ENCODE assay signal across 1 cellular context in the genomic region with DNA sequence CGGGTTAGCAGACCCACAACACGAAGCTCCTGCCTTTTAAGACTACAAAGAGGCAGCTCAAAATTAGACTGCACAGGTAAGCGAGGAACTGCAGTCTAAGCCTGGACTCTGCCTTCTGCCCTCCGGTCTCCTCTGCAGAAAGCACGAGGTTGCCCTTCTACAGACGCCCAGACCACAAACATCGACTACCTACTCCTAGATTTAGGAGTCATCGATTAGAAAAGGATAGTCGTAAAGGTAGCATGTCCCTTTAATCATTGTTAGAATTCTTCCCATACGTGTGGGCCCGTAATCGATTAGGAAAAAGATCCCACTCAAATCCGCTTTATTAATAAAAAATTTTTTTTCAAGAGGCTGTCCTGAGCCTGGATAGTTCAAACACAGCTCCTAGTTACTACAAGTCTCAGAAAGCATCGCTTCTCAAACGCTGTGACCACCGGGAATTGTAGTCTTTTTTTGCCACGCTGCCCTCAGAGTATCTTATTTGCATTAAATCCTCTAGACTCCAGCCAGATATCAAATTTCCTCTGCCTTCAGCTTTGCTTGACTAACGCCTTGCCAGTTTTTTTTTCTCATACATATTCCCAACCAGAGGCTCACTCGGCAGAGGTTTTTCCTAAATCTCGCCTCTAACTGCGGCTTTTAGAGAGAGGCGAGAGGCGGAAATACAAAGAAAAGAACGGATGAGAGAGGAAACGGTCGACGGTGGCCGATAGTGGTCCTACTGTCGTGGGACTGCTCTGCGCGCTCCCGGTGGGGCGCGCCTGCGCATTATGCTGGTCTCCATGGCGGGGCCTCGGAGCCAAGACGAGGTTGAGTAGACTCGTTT.
A peak's percentile ranks its signal among the peaks of the same experiment; 100 is the strongest.
TF ChIP-seq lines count a peak whose summit lies in the region.

A gene with protein sequence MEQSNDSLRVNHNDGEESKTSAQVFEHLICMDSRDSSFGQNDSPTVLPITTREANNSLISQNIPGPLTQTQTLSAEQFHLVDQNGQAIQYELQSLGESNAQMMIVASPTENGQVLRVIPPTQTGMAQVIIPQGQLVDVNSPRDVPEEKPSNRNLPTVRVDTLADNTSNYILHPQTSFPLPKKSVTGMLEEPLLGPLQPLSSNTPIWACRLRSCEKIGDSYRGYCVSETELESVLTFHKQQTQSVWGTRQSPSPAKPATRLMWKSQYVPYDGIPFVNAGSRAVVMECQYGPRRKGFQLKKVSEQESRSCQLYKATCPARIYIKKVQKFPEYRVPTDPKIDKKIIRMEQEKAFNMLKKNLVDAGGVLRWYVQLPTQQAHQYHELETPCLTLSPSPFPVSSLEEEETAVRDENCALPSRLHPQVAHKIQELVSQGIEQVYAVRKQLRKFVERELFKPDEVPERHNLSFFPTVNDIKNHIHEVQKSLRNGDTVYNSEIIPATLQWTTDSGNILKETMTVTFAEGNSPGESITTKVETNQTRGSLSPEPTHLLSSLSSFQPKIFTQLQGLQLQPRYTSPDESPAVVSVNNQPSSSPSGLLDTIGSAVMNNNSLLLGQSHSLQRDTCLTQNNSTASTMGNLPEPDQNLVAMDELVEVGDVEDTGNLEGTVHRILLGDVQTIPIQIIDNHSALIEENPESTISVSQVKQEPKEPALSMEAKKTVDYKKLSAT (plus strand): TSS at position 763 of the 829 bp plus-strand sequence. CDS start 29,628 bp downstream, outside the sequence.
A gene (minus strand): TSS at position 161 of the 829 bp plus-strand sequence. CDS start 197 bp downstream, outside the sequence.

TF ChIP-seq in K562, 482 proteins besides CTCF, POLR2A, EP300 and RAD21 (continued from another document and continues in another):
- TF ChIP-seq, protein P1, sequence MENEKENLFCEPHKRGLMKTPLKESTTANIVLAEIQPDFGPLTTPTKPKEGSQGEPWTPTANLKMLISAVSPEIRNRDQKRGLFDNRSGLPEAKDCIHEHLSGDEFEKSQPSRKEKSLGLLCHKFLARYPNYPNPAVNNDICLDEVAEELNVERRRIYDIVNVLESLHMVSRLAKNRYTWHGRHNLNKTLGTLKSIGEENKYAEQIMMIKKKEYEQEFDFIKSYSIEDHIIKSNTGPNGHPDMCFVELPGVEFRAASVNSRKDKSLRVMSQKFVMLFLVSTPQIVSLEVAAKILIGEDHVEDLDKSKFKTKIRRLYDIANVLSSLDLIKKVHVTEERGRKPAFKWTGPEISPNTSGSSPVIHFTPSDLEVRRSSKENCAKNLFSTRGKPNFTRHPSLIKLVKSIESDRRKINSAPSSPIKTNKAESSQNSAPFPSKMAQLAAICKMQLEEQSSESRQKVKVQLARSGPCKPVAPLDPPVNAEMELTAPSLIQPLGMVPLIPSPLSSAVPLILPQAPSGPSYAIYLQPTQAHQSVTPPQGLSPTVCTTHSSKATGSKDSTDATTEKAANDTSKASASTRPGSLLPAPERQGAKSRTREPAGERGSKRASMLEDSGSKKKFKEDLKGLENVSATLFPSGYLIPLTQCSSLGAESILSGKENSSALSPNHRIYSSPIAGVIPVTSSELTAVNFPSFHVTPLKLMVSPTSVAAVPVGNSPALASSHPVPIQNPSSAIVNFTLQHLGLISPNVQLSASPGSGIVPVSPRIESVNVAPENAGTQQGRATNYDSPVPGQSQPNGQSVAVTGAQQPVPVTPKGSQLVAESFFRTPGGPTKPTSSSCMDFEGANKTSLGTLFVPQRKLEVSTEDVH (IDR thresholded peaks at IDR 0.05; ENCODE audit: low read depth, partially characterized antibody) = peak; percentile 30
- no peak for TF ChIP-seq SOX6 (IDR thresholded peaks at IDR 0.05)
- TF ChIP-seq TAF15 (IDR thresholded peaks at IDR 0.05; ENCODE audit: low read depth, low read length) = no peak
- TF ChIP-seq, protein P2, sequence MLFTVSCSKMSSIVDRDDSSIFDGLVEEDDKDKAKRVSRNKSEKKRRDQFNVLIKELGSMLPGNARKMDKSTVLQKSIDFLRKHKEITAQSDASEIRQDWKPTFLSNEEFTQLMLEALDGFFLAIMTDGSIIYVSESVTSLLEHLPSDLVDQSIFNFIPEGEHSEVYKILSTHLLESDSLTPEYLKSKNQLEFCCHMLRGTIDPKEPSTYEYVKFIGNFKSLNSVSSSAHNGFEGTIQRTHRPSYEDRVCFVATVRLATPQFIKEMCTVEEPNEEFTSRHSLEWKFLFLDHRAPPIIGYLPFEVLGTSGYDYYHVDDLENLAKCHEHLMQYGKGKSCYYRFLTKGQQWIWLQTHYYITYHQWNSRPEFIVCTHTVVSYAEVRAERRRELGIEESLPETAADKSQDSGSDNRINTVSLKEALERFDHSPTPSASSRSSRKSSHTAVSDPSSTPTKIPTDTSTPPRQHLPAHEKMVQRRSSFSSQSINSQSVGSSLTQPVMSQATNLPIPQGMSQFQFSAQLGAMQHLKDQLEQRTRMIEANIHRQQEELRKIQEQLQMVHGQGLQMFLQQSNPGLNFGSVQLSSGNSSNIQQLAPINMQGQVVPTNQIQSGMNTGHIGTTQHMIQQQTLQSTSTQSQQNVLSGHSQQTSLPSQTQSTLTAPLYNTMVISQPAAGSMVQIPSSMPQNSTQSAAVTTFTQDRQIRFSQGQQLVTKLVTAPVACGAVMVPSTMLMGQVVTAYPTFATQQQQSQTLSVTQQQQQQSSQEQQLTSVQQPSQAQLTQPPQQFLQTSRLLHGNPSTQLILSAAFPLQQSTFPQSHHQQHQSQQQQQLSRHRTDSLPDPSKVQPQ (CRISPR knock-in tag; IDR thresholded peaks at IDR 0.05; ENCODE audit: borderline replicate concordance) = no peak
- no peak for TF ChIP-seq COPS2 (conservative IDR thresholded peaks at IDR 0.05)
- TF ChIP-seq ZNF184 (CRISPR knock-in tag; IDR thresholded peaks at IDR 0.05) = no peak
- TF ChIP-seq POLR2AphosphoS2 (IDR thresholded peaks at IDR 0.05; ENCODE audit: low read length) = no peak
- no peak for TF ChIP-seq ZNF583 (CRISPR knock-in tag; IDR thresholded peaks at IDR 0.05)
- no peak for TF ChIP-seq ZNF124 (CRISPR knock-in tag; IDR thresholded peaks at IDR 0.05)
- TF ChIP-seq GTF2A2 (tag; IDR thresholded peaks at IDR 0.05) = no peak
- no peak for TF ChIP-seq MTA2 (IDR thresholded peaks at IDR 0.05; ENCODE audit: low read depth)
- no peak for TF ChIP-seq DDX20 (tag; IDR thresholded peaks at IDR 0.05; ENCODE audit: low read depth)
- peak; percentile 67 for TF ChIP-seq TBP (optimal IDR thresholded peaks at IDR 0.05; ENCODE audit: low read depth, low read length)
- no peak for TF ChIP-seq ZNF174 (CRISPR knock-in tag; IDR thresholded peaks at IDR 0.05)
- TF ChIP-seq KDM4B (IDR thresholded peaks at IDR 0.05; ENCODE audit: borderline replicate concordance in 2 of 2, low read depth in 1 of 2) = no peak
- TF ChIP-seq, protein P3, sequence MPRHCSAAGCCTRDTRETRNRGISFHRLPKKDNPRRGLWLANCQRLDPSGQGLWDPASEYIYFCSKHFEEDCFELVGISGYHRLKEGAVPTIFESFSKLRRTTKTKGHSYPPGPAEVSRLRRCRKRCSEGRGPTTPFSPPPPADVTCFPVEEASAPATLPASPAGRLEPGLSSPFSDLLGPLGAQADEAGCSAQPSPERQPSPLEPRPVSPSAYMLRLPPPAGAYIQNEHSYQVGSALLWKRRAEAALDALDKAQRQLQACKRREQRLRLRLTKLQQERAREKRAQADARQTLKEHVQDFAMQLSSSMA (CRISPR knock-in tag; IDR thresholded peaks at IDR 0.05) = no peak
- no peak for TF ChIP-seq NCOA1 (IDR thresholded peaks at IDR 0.05; ENCODE audit: low read depth)
- TF ChIP-seq LEF1 (IDR thresholded peaks at IDR 0.05) = no peak
- no peak for TF ChIP-seq PPARD (CRISPR knock-in tag; IDR thresholded peaks at IDR 0.05)
- TF ChIP-seq, protein P4, sequence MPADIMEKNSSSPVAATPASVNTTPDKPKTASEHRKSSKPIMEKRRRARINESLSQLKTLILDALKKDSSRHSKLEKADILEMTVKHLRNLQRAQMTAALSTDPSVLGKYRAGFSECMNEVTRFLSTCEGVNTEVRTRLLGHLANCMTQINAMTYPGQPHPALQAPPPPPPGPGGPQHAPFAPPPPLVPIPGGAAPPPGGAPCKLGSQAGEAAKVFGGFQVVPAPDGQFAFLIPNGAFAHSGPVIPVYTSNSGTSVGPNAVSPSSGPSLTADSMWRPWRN (IDR thresholded peaks at IDR 0.05; ENCODE audit: low read depth) = no peak
- TF ChIP-seq ZNF140 (CRISPR knock-in tag; IDR thresholded peaks at IDR 0.05) = no peak
- no peak for TF ChIP-seq NCOA6 (IDR thresholded peaks at IDR 0.05)
- no peak for TF ChIP-seq FIP1L1 (IDR thresholded peaks at IDR 0.05; ENCODE audit: low read depth, low read length, poor library complexity, severe bottlenecking)
- peak; percentile 81 for TF ChIP-seq TAF1 (IDR thresholded peaks at IDR 0.05; ENCODE audit: control insufficient read depth, extremely low read depth, insufficient read depth, low read length, severe bottlenecking)
- no peak for TF ChIP-seq SMARCE1 (IDR thresholded peaks at IDR 0.05)
- TF ChIP-seq MAZ (CRISPR knock-in tag; conservative IDR thresholded peaks at IDR 0.05 in 1 of 2, IDR thresholded peaks at IDR 0.05 in 1 of 2) = no peak; a peak in 3 of 4 replicates
- TF ChIP-seq PHF21A (IDR thresholded peaks at IDR 0.05; ENCODE audit: borderline replicate concordance, low read depth) = no peak
- TF ChIP-seq MTA1 (IDR thresholded peaks at IDR 0.05; ENCODE audit: borderline replicate concordance) = no peak
- TF ChIP-seq TCF7L2 (IDR thresholded peaks at IDR 0.05; ENCODE audit: low read depth, low read length) = no peak
- TF ChIP-seq STAT5B (CRISPR knock-in tag; IDR thresholded peaks at IDR 0.05) = no peak
- TF ChIP-seq ZNF584 (CRISPR knock-in tag; IDR thresholded peaks at IDR 0.05; ENCODE audit: low read depth) = no peak
- TF ChIP-seq ZNF561 (CRISPR knock-in tag; conservative IDR thresholded peaks at IDR 0.05) = no peak
- TF ChIP-seq, protein P5, sequence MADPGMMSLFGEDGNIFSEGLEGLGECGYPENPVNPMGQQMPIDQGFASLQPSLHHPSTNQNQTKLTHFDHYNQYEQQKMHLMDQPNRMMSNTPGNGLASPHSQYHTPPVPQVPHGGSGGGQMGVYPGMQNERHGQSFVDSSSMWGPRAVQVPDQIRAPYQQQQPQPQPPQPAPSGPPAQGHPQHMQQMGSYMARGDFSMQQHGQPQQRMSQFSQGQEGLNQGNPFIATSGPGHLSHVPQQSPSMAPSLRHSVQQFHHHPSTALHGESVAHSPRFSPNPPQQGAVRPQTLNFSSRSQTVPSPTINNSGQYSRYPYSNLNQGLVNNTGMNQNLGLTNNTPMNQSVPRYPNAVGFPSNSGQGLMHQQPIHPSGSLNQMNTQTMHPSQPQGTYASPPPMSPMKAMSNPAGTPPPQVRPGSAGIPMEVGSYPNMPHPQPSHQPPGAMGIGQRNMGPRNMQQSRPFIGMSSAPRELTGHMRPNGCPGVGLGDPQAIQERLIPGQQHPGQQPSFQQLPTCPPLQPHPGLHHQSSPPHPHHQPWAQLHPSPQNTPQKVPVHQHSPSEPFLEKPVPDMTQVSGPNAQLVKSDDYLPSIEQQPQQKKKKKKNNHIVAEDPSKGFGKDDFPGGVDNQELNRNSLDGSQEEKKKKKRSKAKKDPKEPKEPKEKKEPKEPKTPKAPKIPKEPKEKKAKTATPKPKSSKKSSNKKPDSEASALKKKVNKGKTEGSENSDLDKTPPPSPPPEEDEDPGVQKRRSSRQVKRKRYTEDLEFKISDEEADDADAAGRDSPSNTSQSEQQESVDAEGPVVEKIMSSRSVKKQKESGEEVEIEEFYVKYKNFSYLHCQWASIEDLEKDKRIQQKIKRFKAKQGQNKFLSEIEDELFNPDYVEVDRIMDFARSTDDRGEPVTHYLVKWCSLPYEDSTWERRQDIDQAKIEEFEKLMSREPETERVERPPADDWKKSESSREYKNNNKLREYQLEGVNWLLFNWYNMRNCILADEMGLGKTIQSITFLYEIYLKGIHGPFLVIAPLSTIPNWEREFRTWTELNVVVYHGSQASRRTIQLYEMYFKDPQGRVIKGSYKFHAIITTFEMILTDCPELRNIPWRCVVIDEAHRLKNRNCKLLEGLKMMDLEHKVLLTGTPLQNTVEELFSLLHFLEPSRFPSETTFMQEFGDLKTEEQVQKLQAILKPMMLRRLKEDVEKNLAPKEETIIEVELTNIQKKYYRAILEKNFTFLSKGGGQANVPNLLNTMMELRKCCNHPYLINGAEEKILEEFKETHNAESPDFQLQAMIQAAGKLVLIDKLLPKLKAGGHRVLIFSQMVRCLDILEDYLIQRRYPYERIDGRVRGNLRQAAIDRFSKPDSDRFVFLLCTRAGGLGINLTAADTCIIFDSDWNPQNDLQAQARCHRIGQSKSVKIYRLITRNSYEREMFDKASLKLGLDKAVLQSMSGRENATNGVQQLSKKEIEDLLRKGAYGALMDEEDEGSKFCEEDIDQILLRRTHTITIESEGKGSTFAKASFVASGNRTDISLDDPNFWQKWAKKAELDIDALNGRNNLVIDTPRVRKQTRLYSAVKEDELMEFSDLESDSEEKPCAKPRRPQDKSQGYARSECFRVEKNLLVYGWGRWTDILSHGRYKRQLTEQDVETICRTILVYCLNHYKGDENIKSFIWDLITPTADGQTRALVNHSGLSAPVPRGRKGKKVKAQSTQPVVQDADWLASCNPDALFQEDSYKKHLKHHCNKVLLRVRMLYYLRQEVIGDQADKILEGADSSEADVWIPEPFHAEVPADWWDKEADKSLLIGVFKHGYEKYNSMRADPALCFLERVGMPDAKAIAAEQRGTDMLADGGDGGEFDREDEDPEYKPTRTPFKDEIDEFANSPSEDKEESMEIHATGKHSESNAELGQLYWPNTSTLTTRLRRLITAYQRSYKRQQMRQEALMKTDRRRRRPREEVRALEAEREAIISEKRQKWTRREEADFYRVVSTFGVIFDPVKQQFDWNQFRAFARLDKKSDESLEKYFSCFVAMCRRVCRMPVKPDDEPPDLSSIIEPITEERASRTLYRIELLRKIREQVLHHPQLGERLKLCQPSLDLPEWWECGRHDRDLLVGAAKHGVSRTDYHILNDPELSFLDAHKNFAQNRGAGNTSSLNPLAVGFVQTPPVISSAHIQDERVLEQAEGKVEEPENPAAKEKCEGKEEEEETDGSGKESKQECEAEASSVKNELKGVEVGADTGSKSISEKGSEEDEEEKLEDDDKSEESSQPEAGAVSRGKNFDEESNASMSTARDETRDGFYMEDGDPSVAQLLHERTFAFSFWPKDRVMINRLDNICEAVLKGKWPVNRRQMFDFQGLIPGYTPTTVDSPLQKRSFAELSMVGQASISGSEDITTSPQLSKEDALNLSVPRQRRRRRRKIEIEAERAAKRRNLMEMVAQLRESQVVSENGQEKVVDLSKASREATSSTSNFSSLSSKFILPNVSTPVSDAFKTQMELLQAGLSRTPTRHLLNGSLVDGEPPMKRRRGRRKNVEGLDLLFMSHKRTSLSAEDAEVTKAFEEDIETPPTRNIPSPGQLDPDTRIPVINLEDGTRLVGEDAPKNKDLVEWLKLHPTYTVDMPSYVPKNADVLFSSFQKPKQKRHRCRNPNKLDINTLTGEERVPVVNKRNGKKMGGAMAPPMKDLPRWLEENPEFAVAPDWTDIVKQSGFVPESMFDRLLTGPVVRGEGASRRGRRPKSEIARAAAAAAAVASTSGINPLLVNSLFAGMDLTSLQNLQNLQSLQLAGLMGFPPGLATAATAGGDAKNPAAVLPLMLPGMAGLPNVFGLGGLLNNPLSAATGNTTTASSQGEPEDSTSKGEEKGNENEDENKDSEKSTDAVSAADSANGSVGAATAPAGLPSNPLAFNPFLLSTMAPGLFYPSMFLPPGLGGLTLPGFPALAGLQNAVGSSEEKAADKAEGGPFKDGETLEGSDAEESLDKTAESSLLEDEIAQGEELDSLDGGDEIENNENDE (IDR thresholded peaks at IDR 0.05; ENCODE audit: low read depth, low read length) = no peak
- TF ChIP-seq, protein P6, sequence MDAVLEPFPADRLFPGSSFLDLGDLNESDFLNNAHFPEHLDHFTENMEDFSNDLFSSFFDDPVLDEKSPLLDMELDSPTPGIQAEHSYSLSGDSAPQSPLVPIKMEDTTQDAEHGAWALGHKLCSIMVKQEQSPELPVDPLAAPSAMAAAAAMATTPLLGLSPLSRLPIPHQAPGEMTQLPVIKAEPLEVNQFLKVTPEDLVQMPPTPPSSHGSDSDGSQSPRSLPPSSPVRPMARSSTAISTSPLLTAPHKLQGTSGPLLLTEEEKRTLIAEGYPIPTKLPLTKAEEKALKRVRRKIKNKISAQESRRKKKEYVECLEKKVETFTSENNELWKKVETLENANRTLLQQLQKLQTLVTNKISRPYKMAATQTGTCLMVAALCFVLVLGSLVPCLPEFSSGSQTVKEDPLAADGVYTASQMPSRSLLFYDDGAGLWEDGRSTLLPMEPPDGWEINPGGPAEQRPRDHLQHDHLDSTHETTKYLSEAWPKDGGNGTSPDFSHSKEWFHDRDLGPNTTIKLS (IDR thresholded peaks at IDR 0.05; ENCODE audit: borderline replicate concordance, low read depth) = peak; percentile 83
- no peak for TF ChIP-seq ZNF444 (CRISPR knock-in tag; IDR thresholded peaks at IDR 0.05)
